ENCODE assay signal across 1 cellular context in the genomic region with DNA sequence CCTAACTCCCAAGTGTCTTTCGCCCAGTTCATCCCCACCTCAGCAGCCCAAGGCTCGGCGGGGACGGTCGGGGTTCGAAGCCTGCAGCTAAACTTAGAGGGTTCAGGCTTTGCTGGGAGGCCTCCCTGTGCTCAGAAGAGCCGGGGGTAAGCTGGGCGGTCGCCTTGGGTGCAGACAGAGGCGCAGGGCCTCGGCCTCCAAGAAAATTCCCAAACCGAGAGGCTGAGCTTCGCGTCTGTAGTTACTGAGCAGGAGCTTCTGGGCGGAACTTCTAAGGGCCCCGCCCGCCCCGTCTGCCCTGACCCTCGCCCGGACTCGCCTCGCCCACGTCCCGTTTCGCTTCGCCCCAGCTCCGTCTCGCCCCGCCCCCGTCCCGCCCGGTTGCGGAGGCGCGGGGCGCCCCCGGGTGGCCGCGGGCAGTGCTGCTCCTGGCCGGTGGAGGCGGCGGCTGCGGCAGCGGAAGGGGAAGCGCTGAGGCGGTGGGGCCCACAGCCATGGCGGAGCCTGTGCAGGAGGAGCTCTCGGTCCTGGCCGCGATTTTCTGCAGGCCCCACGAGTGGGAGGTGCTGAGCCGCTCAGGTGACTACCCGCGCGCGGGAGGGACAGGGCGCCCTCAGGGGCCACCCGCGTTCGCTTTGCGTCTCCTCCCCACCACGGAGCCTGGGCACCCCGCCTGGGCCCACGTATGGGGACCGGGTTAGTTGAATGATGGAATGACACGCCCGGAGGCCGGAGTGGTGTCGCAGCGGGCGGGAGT.
TF ChIP-seq lines count a peak whose summit lies in the region.

A gene with protein sequence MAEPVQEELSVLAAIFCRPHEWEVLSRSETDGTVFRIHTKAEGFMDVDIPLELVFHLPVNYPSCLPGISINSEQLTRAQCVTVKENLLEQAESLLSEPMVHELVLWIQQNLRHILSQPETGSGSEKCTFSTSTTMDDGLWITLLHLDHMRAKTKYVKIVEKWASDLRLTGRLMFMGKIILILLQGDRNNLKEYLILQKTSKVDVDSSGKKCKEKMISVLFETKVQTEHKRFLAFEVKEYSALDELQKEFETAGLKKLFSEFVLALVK (plus strand): TSS at position 474 of the 757 bp plus-strand sequence. CDS start 21 bp downstream, at position 495.

TF ChIP-seq in HEK293, 187 proteins besides CTCF, POLR2A, EP300 and RAD21 (continued from another document and continues in another):
- TF ChIP-seq, protein P1, sequence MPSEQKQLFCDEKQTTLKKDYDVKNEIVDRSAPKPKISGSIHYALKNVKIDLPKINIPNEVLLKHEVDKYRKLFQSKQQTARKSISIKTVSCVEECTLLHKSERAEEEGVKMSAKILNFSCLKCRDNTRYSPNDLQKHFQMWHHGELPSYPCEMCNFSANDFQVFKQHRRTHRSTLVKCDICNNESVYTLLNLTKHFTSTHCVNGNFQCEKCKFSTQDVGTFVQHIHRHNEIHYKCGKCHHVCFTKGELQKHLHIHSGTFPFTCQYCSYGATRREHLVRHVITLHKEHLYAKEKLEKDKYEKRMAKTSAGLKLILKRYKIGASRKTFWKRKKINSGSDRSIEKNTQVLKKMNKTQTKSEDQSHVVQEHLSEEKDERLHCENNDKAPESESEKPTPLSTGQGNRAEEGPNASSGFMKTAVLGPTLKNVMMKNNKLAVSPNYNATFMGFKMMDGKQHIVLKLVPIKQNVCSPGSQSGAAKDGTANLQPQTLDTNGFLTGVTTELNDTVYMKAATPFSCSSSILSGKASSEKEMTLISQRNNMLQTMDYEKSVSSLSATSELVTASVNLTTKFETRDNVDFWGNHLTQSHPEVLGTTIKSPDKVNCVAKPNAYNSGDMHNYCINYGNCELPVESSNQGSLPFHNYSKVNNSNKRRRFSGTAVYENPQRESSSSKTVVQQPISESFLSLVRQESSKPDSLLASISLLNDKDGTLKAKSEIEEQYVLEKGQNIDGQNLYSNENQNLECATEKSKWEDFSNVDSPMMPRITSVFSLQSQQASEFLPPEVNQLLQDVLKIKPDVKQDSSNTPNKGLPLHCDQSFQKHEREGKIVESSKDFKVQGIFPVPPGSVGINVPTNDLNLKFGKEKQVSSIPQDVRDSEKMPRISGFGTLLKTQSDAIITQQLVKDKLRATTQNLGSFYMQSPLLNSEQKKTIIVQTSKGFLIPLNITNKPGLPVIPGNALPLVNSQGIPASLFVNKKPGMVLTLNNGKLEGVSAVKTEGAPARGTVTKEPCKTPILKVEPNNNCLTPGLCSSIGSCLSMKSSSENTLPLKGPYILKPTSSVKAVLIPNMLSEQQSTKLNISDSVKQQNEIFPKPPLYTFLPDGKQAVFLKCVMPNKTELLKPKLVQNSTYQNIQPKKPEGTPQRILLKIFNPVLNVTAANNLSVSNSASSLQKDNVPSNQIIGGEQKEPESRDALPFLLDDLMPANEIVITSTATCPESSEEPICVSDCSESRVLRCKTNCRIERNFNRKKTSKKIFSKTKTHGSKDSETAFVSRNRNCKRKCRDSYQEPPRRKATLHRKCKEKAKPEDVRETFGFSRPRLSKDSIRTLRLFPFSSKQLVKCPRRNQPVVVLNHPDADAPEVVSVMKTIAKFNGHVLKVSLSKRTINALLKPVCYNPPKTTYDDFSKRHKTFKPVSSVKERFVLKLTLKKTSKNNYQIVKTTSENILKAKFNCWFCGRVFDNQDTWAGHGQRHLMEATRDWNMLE (tag by site-specific recombination; conservative IDR thresholded peaks at IDR 0.05; ENCODE audit: low read depth) = no peak; the same call in 1 of the 2 replicates
- no peak for TF ChIP-seq ZNF843 (tag by site-specific recombination; IDR thresholded peaks at IDR 0.05)
- TF ChIP-seq ZNF169 (tag by site-specific recombination; IDR thresholded peaks at IDR 0.05) = no peak
- TF ChIP-seq, protein P2, sequence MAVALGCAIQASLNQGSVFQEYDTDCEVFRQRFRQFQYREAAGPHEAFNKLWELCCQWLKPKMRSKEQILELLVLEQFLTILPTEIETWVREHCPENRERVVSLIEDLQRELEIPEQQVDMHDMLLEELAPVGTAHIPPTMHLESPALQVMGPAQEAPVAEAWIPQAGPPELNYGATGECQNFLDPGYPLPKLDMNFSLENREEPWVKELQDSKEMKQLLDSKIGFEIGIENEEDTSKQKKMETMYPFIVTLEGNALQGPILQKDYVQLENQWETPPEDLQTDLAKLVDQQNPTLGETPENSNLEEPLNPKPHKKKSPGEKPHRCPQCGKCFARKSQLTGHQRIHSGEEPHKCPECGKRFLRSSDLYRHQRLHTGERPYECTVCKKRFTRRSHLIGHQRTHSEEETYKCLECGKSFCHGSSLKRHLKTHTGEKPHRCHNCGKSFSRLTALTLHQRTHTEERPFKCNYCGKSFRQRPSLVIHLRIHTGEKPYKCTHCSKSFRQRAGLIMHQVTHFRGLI (tag by site-specific recombination; IDR thresholded peaks at IDR 0.05) = no peak
- no peak for TF ChIP-seq ZNF202 (tag by site-specific recombination; IDR thresholded peaks at IDR 0.05; ENCODE audit: borderline replicate concordance)
- TF ChIP-seq ZNF561 (tag by site-specific recombination; IDR thresholded peaks at IDR 0.05; ENCODE audit: borderline replicate concordance) = no peak
- TF ChIP-seq ZNF549 (tag by site-specific recombination; IDR thresholded peaks at IDR 0.05) = no peak
- TF ChIP-seq ZNF777 (tag by site-specific recombination; IDR thresholded peaks at IDR 0.05; ENCODE audit: borderline replicate concordance) = no peak
- TF ChIP-seq ZBTB21 (tag by site-specific recombination; IDR thresholded peaks at IDR 0.05) = no peak
- TF ChIP-seq KLF16 (tag by site-specific recombination; IDR thresholded peaks at IDR 0.05) = peak; percentile 91; the same call in 1 of the 2 replicates
- TF ChIP-seq ZNF514 (tag by site-specific recombination; IDR thresholded peaks at IDR 0.05) = no peak
- TF ChIP-seq, protein P3, sequence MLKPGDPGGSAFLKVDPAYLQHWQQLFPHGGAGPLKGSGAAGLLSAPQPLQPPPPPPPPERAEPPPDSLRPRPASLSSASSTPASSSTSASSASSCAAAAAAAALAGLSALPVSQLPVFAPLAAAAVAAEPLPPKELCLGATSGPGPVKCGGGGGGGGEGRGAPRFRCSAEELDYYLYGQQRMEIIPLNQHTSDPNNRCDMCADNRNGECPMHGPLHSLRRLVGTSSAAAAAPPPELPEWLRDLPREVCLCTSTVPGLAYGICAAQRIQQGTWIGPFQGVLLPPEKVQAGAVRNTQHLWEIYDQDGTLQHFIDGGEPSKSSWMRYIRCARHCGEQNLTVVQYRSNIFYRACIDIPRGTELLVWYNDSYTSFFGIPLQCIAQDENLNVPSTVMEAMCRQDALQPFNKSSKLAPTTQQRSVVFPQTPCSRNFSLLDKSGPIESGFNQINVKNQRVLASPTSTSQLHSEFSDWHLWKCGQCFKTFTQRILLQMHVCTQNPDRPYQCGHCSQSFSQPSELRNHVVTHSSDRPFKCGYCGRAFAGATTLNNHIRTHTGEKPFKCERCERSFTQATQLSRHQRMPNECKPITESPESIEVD (tag by site-specific recombination; IDR thresholded peaks at IDR 0.05) = no peak
- peak; percentile 61; the same call in 1 of the 2 replicates for TF ChIP-seq ZNF24 (tag by site-specific recombination; IDR thresholded peaks at IDR 0.05)
- no peak for TF ChIP-seq ZNF175 (tag by site-specific recombination; IDR thresholded peaks at IDR 0.05)
- TF ChIP-seq RBAK (tag by site-specific recombination; IDR thresholded peaks at IDR 0.05) = no peak
- TF ChIP-seq ZNF248 (tag by site-specific recombination; IDR thresholded peaks at IDR 0.05) = no peak
- no peak for TF ChIP-seq BCL11A (tag by site-specific recombination; IDR thresholded peaks at IDR 0.05; ENCODE audit: low read depth)
- TF ChIP-seq, protein P4, sequence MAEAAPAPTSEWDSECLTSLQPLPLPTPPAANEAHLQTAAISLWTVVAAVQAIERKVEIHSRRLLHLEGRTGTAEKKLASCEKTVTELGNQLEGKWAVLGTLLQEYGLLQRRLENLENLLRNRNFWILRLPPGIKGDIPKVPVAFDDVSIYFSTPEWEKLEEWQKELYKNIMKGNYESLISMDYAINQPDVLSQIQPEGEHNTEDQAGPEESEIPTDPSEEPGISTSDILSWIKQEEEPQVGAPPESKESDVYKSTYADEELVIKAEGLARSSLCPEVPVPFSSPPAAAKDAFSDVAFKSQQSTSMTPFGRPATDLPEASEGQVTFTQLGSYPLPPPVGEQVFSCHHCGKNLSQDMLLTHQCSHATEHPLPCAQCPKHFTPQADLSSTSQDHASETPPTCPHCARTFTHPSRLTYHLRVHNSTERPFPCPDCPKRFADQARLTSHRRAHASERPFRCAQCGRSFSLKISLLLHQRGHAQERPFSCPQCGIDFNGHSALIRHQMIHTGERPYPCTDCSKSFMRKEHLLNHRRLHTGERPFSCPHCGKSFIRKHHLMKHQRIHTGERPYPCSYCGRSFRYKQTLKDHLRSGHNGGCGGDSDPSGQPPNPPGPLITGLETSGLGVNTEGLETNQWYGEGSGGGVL (tag by site-specific recombination; IDR thresholded peaks at IDR 0.05) = no peak
- TF ChIP-seq YY2 (tag by site-specific recombination; IDR thresholded peaks at IDR 0.05) = peak; percentile 78
- TF ChIP-seq ZNF223 (tag by site-specific recombination; IDR thresholded peaks at IDR 0.05) = no peak
- TF ChIP-seq ZNF544 (tag by site-specific recombination; IDR thresholded peaks at IDR 0.05) = no peak
- TF ChIP-seq ZNF610 (tag by site-specific recombination; IDR thresholded peaks at IDR 0.05; ENCODE audit: borderline replicate concordance) = peak; percentile 65; the same call in 1 of the 2 replicates
- no peak for TF ChIP-seq MEIS1 (CRISPR knock-in tag; IDR thresholded peaks at IDR 0.05; ENCODE audit: borderline replicate concordance)
- TF ChIP-seq, protein P5, sequence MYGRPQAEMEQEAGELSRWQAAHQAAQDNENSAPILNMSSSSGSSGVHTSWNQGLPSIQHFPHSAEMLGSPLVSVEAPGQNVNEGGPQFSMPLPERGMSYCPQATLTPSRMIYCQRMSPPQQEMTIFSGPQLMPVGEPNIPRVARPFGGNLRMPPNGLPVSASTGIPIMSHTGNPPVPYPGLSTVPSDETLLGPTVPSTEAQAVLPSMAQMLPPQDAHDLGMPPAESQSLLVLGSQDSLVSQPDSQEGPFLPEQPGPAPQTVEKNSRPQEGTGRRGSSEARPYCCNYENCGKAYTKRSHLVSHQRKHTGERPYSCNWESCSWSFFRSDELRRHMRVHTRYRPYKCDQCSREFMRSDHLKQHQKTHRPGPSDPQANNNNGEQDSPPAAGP (tag by site-specific recombination; IDR thresholded peaks at IDR 0.05) = peak; percentile 68; the same call in 1 of the 2 replicates
- TF ChIP-seq ZNF266 (tag by site-specific recombination; IDR thresholded peaks at IDR 0.05; ENCODE audit: low read depth) = no peak
- peak; percentile 81 for TF ChIP-seq GLIS2 (tag by site-specific recombination; IDR thresholded peaks at IDR 0.05)
- TF ChIP-seq, protein P6, sequence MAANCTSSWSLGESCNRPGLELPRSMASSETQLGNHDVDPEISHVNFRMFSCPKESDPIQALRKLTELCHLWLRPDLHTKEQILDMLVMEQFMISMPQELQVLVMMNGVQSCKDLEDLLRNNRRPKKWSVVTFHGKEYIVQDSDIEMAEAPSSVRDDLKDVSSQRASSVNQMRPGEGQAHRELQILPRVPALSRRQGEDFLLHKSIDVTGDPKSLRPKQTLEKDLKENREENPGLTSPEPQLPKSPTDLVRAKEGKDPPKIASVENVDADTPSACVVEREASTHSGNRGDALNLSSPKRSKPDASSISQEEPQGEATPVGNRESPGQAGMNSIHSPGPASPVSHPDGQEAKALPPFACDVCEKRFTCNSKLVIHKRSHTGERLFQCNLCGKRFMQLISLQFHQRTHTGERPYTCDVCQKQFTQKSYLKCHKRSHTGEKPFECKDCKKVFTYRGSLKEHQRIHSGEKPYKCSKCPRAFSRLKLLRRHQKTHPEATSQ (tag by site-specific recombination; IDR thresholded peaks at IDR 0.05) = no peak
- no peak for TF ChIP-seq ZNF138 (tag by site-specific recombination; IDR thresholded peaks at IDR 0.05; ENCODE audit: borderline replicate concordance)
- TF ChIP-seq KLF9 (tag by site-specific recombination; IDR thresholded peaks at IDR 0.05; ENCODE audit: low read depth) = peak; percentile 35; the same call in 1 of the 2 replicates
- no peak for TF ChIP-seq REPIN1 (tag by site-specific recombination; IDR thresholded peaks at IDR 0.05; ENCODE audit: low read depth)
- TF ChIP-seq ZNF792 (tag by site-specific recombination; IDR thresholded peaks at IDR 0.05) = no peak
- TF ChIP-seq, protein P7, sequence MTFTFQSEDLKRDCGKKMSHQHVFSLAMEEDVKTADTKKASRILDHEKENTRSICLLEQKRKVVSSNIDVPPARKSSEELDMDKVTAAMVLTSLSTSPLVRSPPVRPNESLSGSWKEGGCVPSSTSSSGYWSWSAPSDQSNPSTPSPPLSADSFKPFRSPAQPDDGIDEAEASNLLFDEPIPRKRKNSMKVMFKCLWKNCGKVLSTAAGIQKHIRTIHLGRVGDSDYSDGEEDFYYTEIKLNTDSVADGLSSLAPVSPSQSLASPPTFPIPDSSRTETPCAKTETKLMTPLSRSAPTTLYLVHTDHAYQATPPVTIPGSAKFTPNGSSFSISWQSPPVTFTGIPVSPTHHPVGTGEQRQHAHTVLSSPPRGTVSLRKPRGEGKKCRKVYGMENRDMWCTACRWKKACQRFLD (tag by site-specific recombination; IDR thresholded peaks at IDR 0.05) = no peak
- TF ChIP-seq, protein P8, sequence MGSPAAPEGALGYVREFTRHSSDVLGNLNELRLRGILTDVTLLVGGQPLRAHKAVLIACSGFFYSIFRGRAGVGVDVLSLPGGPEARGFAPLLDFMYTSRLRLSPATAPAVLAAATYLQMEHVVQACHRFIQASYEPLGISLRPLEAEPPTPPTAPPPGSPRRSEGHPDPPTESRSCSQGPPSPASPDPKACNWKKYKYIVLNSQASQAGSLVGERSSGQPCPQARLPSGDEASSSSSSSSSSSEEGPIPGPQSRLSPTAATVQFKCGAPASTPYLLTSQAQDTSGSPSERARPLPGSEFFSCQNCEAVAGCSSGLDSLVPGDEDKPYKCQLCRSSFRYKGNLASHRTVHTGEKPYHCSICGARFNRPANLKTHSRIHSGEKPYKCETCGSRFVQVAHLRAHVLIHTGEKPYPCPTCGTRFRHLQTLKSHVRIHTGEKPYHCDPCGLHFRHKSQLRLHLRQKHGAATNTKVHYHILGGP (tag by site-specific recombination; IDR thresholded peaks at IDR 0.05) = no peak
- TF ChIP-seq ZNF239 (tag by site-specific recombination; IDR thresholded peaks at IDR 0.05) = no peak
- no peak for TF ChIP-seq ZNF221 (tag by site-specific recombination; IDR thresholded peaks at IDR 0.05; ENCODE audit: borderline replicate concordance)
- no peak for TF ChIP-seq ZBTB7A (tag by site-specific recombination; IDR thresholded peaks at IDR 0.05; ENCODE audit: low read depth)
- no peak for TF ChIP-seq ZNF133 (tag by site-specific recombination; IDR thresholded peaks at IDR 0.05)
- no peak for TF ChIP-seq ZNF670 (tag by site-specific recombination; IDR thresholded peaks at IDR 0.05; ENCODE audit: low read depth)
- peak; percentile 28 for TF ChIP-seq ZNF510 (tag by site-specific recombination; IDR thresholded peaks at IDR 0.05; ENCODE audit: insufficient replicate concordance)
